Comparison of ENCODE assay signal across 23 cellular contexts in the genomic region with DNA sequence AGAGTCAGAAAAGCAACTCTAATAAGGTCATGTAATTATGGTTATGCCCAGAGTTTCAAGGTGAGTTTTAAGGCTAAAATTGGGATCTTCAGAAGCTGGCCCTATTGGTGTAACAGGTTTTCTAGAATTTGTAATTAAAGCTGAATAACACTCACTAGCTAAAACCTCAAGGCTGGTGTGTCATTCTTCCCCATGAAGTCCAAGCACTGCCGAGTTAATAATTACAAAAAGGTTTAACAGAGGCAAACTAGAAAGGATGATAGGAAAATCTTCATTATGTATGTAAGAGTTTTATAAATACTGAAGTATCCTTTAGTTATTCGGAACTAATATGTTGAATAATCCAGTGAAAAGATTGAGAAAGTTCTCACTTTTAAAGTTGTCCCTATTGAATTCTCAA. TPM values are rescaled to one million over a fixed set of nuclear protein-coding genes. Genes with fewer than 3 reads are reported as not detected.
"Had no signal": no experiment of that assay in that cellular context is flagged by ENCODE, and none has a peak within 500 bp of the region (broad histone marks: within the 10 kb centered on the region; RNA-seq: fewer than 3 reads in every experiment).

No MANE protein-coding gene starts in this region.

- H3K4me2 ChIP-seq: smooth muscle cell had no signal

- H3K9me3 Mint-ChIP-seq: natural killer cell treated with Interleukin-12 subunit alpha and Interleukin-12 subunit beta and Interleukin-15 and Interleukin-18, amount 100 ng/mL, for 72 hours had no signal

- DNase-seq: islet precursor cell; left ventricle myocardium inferior; midbrain; mucosa of descending colon; naive thymus-derived CD4-positive, alpha-beta T cell; ovary; posterior cingulate gyrus; right lobe of liver; stimulated activated CD4-positive, alpha-beta T cell treated with anti-CD3 and anti-CD28 coated beads, Interleukin-1b, Interleukin-23, amount 100 ng/mL, for 48 hours; stimulated activated CD4-positive, alpha-beta T cell treated with anti-CD3 and anti-CD28 coated beads, Interleukin-2, amount 100 ng/mL, for 48 hours; stimulated activated CD4-positive, alpha-beta T cell treated with anti-CD3 and anti-CD28 coated beads, Interleukin-4, amount 100 ng/mL, for 4 hours; stimulated activated CD8-positive, alpha-beta memory T cell treated with anti-CD3 and anti-CD28 coated beads, Interleukin-4, amount 100 ng/mL, for 48 hours; stimulated activated naive CD4-positive, alpha-beta T cell treated with Interleukin-2 at 50 U/mL for 16 hours; stimulated activated naive CD8-positive, alpha-beta T cell treated with anti-CD3 and anti-CD28 coated beads, Interleukin-15, amount 100 ng/mL, for 72 hours; substantia nigra; uterus had no signal

- H3K36me3 Mint-ChIP-seq: natural killer cell treated with Interleukin-12 subunit alpha and Interleukin-12 subunit beta and Interleukin-15 and Interleukin-18, amount 100 ng/mL, for 72 hours; stimulated activated memory B cell treated with anti-CD40 and anti-IgM and Interleukin-4, amounts not matched to agents 10 μg/mL and 1 μg/mL and 100 μg/mL, for 72 hours had no signal

- H3K27ac ChIP-seq: left ventricle myocardium inferior, ovary, prostate gland, right lobe of liver, tibial nerve, uterus had no signal

- H3K4me1 ChIP-seq: left ventricle myocardium inferior, prostate gland, right lobe of liver, tibial nerve, uterus had no signal

- H3K27ac Mint-ChIP-seq: naive thymus-derived CD4-positive, alpha-beta T cell; natural killer cell treated with Interleukin-12 subunit alpha and Interleukin-12 subunit beta and Interleukin-15 and Interleukin-18, amount 100 ng/mL, for 72 hours; stimulated activated memory B cell treated with anti-CD40 and anti-IgM and Interleukin-4, amounts not matched to agents 10 μg/mL and 1 μg/mL and 100 μg/mL, for 72 hours; stimulated activated naive CD8-positive, alpha-beta T cell treated with anti-CD3 and anti-CD28 coated beads, Interleukin-15, amount 100 ng/mL, for 72 hours; type B pancreatic cell had no signal

- H3K4me3 Mint-ChIP-seq: naive thymus-derived CD4-positive, alpha-beta T cell; natural killer cell treated with Interleukin-12 subunit alpha and Interleukin-12 subunit beta and Interleukin-15 and Interleukin-18, amount 100 ng/mL, for 72 hours; stimulated activated memory B cell treated with anti-CD40 and anti-IgM and Interleukin-4, amounts not matched to agents 10 μg/mL and 1 μg/mL and 100 μg/mL, for 72 hours; stimulated activated naive CD8-positive, alpha-beta T cell treated with anti-CD3 and anti-CD28 coated beads, Interleukin-15, amount 100 ng/mL, for 72 hours; type B pancreatic cell had no signal

- H3K4me1 Mint-ChIP-seq: naive thymus-derived CD4-positive, alpha-beta T cell; stimulated activated memory B cell treated with anti-CD40 and anti-IgM and Interleukin-4, amounts not matched to agents 10 μg/mL and 1 μg/mL and 100 μg/mL, for 72 hours; stimulated activated naive CD8-positive, alpha-beta T cell treated with anti-CD3 and anti-CD28 coated beads, Interleukin-15, amount 100 ng/mL, for 72 hours had no signal

- H3K27me3 Mint-ChIP-seq: natural killer cell treated with Interleukin-12 subunit alpha and Interleukin-12 subunit beta and Interleukin-15 and Interleukin-18, amount 100 ng/mL, for 72 hours; stimulated activated memory B cell treated with anti-CD40 and anti-IgM and Interleukin-4, amounts not matched to agents 10 μg/mL and 1 μg/mL and 100 μg/mL, for 72 hours; stimulated activated naive CD8-positive, alpha-beta T cell treated with anti-CD3 and anti-CD28 coated beads, Interleukin-15, amount 100 ng/mL, for 72 hours; type B pancreatic cell had no signal

- ATAC-seq: mucosa of descending colon; naive thymus-derived CD4-positive, alpha-beta T cell; natural killer cell treated with Interleukin-12 subunit alpha and Interleukin-12 subunit beta and Interleukin-15 and Interleukin-18, amount 100 ng/mL, for 72 hours; right lobe of liver; stimulated activated memory B cell treated with anti-CD40 and anti-IgM and Interleukin-4, amounts not matched to agents 10 μg/mL and 1 μg/mL and 100 μg/mL, for 72 hours; stimulated activated naive CD8-positive, alpha-beta T cell treated with anti-CD3 and anti-CD28 coated beads, Interleukin-15, amount 100 ng/mL, for 72 hours had no signal

- H3K9me3 ChIP-seq: left ventricle myocardium inferior, mucosa of descending colon, ovary, prostate gland, right lobe of liver, tibial nerve, uterus had no signal

- H3K27me3 ChIP-seq: ovary, right lobe of liver, tibial nerve, uterus had no signal

- H3K4me3 ChIP-seq: left ventricle myocardium inferior, lung, mucosa of descending colon, ovary, prostate gland, right lobe of liver, smooth muscle cell, tibial nerve, uterus had no signal

- H3K36me3 ChIP-seq: ovary, prostate gland, right lobe of liver, tibial nerve, uterus had no signal

RNA-seq across cellular contexts. Expression of a gene that starts 34.3 kb away (rescaled TPM):
- total RNA-seq: naive thymus-derived CD4-positive, alpha-beta T cell; natural killer cell treated with Interleukin-12 subunit alpha and Interleukin-12 subunit beta and Interleukin-15 and Interleukin-18, amount 100 ng/mL, for 72 hours had no signal
- polyA plus RNA-seq: naive thymus-derived CD4-positive, alpha-beta T cell had no signal
